ENCODE assay signal across 1 cellular context in genomic region chr10:77287647-77288120, GRCh38.
A peak's percentile ranks its signal among the peaks of the same experiment; 100 is the strongest.
TF ChIP-seq lines count a peak whose summit lies in the region.

No MANE protein-coding gene starts in this region.

TF ChIP-seq in HEK293, 187 proteins besides CTCF, POLR2A, EP300 and RAD21 (continued from another document and continues in another):
- TF ChIP-seq ZNF488 (tag by site-specific recombination; IDR thresholded peaks at IDR 0.05) = peak; percentile 99
- TF ChIP-seq ZNF10 (tag by site-specific recombination; IDR thresholded peaks at IDR 0.05) = peak; percentile 92
- TF ChIP-seq TCF7L2 (IDR thresholded peaks at IDR 0.05; ENCODE audit: borderline replicate concordance, low read depth, low read length) = peak; percentile 86; the same call in 1 of the 2 replicates
- TF ChIP-seq ZNF776 (tag by site-specific recombination; IDR thresholded peaks at IDR 0.05; ENCODE audit: borderline replicate concordance) = no peak; the same call in 1 of the 2 replicates
- no peak for TF ChIP-seq ZNF560 (tag by site-specific recombination; IDR thresholded peaks at IDR 0.05; ENCODE audit: borderline replicate concordance)
- TF ChIP-seq ELK4 (IDR thresholded peaks at IDR 0.05; ENCODE audit: borderline replicate concordance, low read depth, low read length) = no peak
- TF ChIP-seq ZSCAN4 (tag by site-specific recombination; IDR thresholded peaks at IDR 0.05) = peak; percentile 73
- TF ChIP-seq ZBTB11 (tag by site-specific recombination; conservative IDR thresholded peaks at IDR 0.05; ENCODE audit: low read depth) = no peak; the same call in 1 of the 2 replicates
- peak; percentile 71 for TF ChIP-seq ZNF600 (tag by site-specific recombination; IDR thresholded peaks at IDR 0.05)
- TF ChIP-seq ZNF366 (tag by site-specific recombination; conservative IDR thresholded peaks at IDR 0.05) = no peak; the same call in 1 of the 2 replicates
- peak; percentile 98 for TF ChIP-seq ZBTB44 (tag by site-specific recombination; IDR thresholded peaks at IDR 0.05)
- TF ChIP-seq ZBTB48 (tag by site-specific recombination; IDR thresholded peaks at IDR 0.05) = peak; percentile 27; the same call in 1 of the 2 replicates
- peak; percentile 9; the same call in 1 of the 2 replicates for TF ChIP-seq ZNF426 (tag by site-specific recombination; IDR thresholded peaks at IDR 0.05)
- no peak for TF ChIP-seq ZNF707 (tag by site-specific recombination; IDR thresholded peaks at IDR 0.05)
- 0 out of 2 replicates have a peak, but pooled peaks have one; percentile 44 for TF ChIP-seq ZNF660 (tag by site-specific recombination; IDR thresholded peaks at IDR 0.05)
- TF ChIP-seq ZNF692 (tag by site-specific recombination; IDR thresholded peaks at IDR 0.05) = peak; percentile 87
- peak; percentile 83 for TF ChIP-seq EGR2 (tag by site-specific recombination; IDR thresholded peaks at IDR 0.05; ENCODE audit: low read depth)
- peak; percentile 100 for TF ChIP-seq OSR2 (tag by site-specific recombination; IDR thresholded peaks at IDR 0.05)
- no peak for TF ChIP-seq ZNF175 (tag by site-specific recombination; IDR thresholded peaks at IDR 0.05)
- TF ChIP-seq ZNF639 (tag by site-specific recombination; IDR thresholded peaks at IDR 0.05) = peak; percentile 97
- peak; percentile 100 for TF ChIP-seq PRDM6 (tag by site-specific recombination; IDR thresholded peaks at IDR 0.05)
- TF ChIP-seq ZNF843 (tag by site-specific recombination; IDR thresholded peaks at IDR 0.05) = peak; percentile 100
- TF ChIP-seq ZBTB21 (tag by site-specific recombination; IDR thresholded peaks at IDR 0.05) = peak; percentile 86
- no peak for TF ChIP-seq ZNF362 (tag by site-specific recombination; IDR thresholded peaks at IDR 0.05)
- TF ChIP-seq ZNF777 (tag by site-specific recombination; IDR thresholded peaks at IDR 0.05; ENCODE audit: borderline replicate concordance) = no peak
- TF ChIP-seq ZNF391 (tag by site-specific recombination; IDR thresholded peaks at IDR 0.05; ENCODE audit: borderline replicate concordance, low read depth) = peak; percentile 95; the same call in 1 of the 2 replicates
- no peak for TF ChIP-seq ZNF211 (tag by site-specific recombination; IDR thresholded peaks at IDR 0.05; ENCODE audit: low read depth)
- TF ChIP-seq ZNF585B (tag by site-specific recombination; IDR thresholded peaks at IDR 0.05) = no peak
- TF ChIP-seq ZNF510 (tag by site-specific recombination; IDR thresholded peaks at IDR 0.05; ENCODE audit: insufficient replicate concordance) = peak; percentile 49
- peak; percentile 27; the same call in 1 of the 2 replicates for TF ChIP-seq ZNF394 (tag by site-specific recombination; IDR thresholded peaks at IDR 0.05; ENCODE audit: borderline replicate concordance)
- TF ChIP-seq ZNF292 (tag by site-specific recombination; IDR thresholded peaks at IDR 0.05; ENCODE audit: borderline replicate concordance, low read depth) = no peak
- peak; percentile 19; the same call in 1 of the 2 replicates for TF ChIP-seq ZNF19 (tag by site-specific recombination; IDR thresholded peaks at IDR 0.05; ENCODE audit: low read depth)
- TF ChIP-seq ZNF311 (tag by site-specific recombination; IDR thresholded peaks at IDR 0.05; ENCODE audit: borderline replicate concordance) = no peak
- no peak for TF ChIP-seq ZNF529 (tag by site-specific recombination; IDR thresholded peaks at IDR 0.05; ENCODE audit: insufficient replicate concordance)
- TF ChIP-seq TRIM28 (IDR thresholded peaks at IDR 0.05; ENCODE audit: borderline replicate concordance, low read length) = peak; percentile 97
- TF ChIP-seq ZNF174 (tag by site-specific recombination; IDR thresholded peaks at IDR 0.05) = no peak
- peak; percentile 75; the same call in 1 of the 2 replicates for TF ChIP-seq ZFP3 (tag by site-specific recombination; IDR thresholded peaks at IDR 0.05; ENCODE audit: low read depth)
- TF ChIP-seq ZNF248 (tag by site-specific recombination; IDR thresholded peaks at IDR 0.05) = no peak
- no peak for TF ChIP-seq SCRT2 (tag by site-specific recombination; IDR thresholded peaks at IDR 0.05)
- TF ChIP-seq ZNF610 (tag by site-specific recombination; IDR thresholded peaks at IDR 0.05; ENCODE audit: borderline replicate concordance) = peak; percentile 94
- peak; percentile 93 for TF ChIP-seq ZNF501 (tag by site-specific recombination; IDR thresholded peaks at IDR 0.05)
- peak; percentile 90 for TF ChIP-seq ZFHX2 (tag by site-specific recombination; conservative IDR thresholded peaks at IDR 0.05)
- peak; percentile 97 for TF ChIP-seq ZNF48 (tag by site-specific recombination; IDR thresholded peaks at IDR 0.05)
- peak; percentile 82; the same call in 1 of the 2 replicates for TF ChIP-seq ZNF626 (tag by site-specific recombination; IDR thresholded peaks at IDR 0.05)
- no peak for TF ChIP-seq ZNF23 (tag by site-specific recombination; IDR thresholded peaks at IDR 0.05; ENCODE audit: borderline replicate concordance)
- TF ChIP-seq ZNF449 (tag by site-specific recombination; IDR thresholded peaks at IDR 0.05) = peak; percentile 89
- peak; percentile 92 for TF ChIP-seq ZBTB17 (tag by site-specific recombination; IDR thresholded peaks at IDR 0.05)
- no peak for TF ChIP-seq ZNF239 (tag by site-specific recombination; IDR thresholded peaks at IDR 0.05)
- 0 out of 2 replicates have a peak, but pooled peaks have one; percentile 22 for TF ChIP-seq KLF9 (tag by site-specific recombination; IDR thresholded peaks at IDR 0.05; ENCODE audit: low read depth)
- no peak for TF ChIP-seq ZNF658 (tag by site-specific recombination; IDR thresholded peaks at IDR 0.05)
- no peak for TF ChIP-seq RBAK (tag by site-specific recombination; IDR thresholded peaks at IDR 0.05)
- TF ChIP-seq GLIS1 (tag by site-specific recombination; IDR thresholded peaks at IDR 0.05) = peak; percentile 90
- TF ChIP-seq HOXC10 (CRISPR knock-in tag; IDR thresholded peaks at IDR 0.05) = no peak
- TF ChIP-seq WT1 (tag by site-specific recombination; IDR thresholded peaks at IDR 0.05) = peak; percentile 96
